In genomic region chr10:35447693-35448407, GRCh38 we compare ENCODE assay signal across 8 cellular contexts.
DNase-seq lines count a peak whose midpoint lies in the region; ATAC-seq lines count a peak whose summit lies in the region.

No MANE protein-coding gene starts in this region.

- H3K27ac Mint-ChIP-seq in activated T-cell treated with anti-CD3 and anti-CD28 coated beads, Interleukin-2, amount 50 U/mL, for 24 hours = peak overlapping the region; percentile 87

- peaks cover 21% of the 10 kb centered on the region for H3K9me3 Mint-ChIP-seq in activated T-cell treated with anti-CD3 and anti-CD28 coated beads, Interleukin-2, amount 50 U/mL, for 24 hours

- H3K27me3 Mint-ChIP-seq in activated T-cell treated with anti-CD3 and anti-CD28 coated beads, Interleukin-2, amount 50 U/mL, for 24 hours = no peaks in the 10 kb centered on the region

- no peak for ATAC-seq in HG03039 (IDR thresholded peaks at IDR 0.05; ENCODE audit: unreplicated experiment)

- H3K4me1 Mint-ChIP-seq in activated T-cell treated with anti-CD3 and anti-CD28 coated beads, Interleukin-2, amount 50 U/mL, for 24 hours (ENCODE audit: low read depth) = peaks cover 84% of the 10 kb centered on the region

- DNase-seq in activated T-cell treated with anti-CD3 and anti-CD28 coated beads, Interleukin-2, amount 50 U/mL, for 24 hours = no peak
- no peak for DNase-seq in activated T-cell treated with anti-CD3 and anti-CD28 coated beads for 4 hours
- peak; percentile 24 for DNase-seq in SK-N-DZ (ENCODE audit: low spot score)
- DNase-seq in dermis microvascular lymphatic vessel endothelial cell (ENCODE audit: low read depth in 2 of 2) = peak; percentile 55 to 74
- DNase-seq in myocyte (ENCODE audit: low read depth) = peak; percentile 86
- no peak for DNase-seq in Ammon's horn (ENCODE audit: low spot score)
- DNase-seq in GDM1 (lab: John Stamatoyannopoulos, UW) = no peak

- peaks cover 31% of the 10 kb centered on the region for H3K36me3 Mint-ChIP-seq in activated T-cell treated with anti-CD3 and anti-CD28 coated beads, Interleukin-2, amount 50 U/mL, for 24 hours (ENCODE audit: low read depth)

- H3K4me3 Mint-ChIP-seq in activated T-cell treated with anti-CD3 and anti-CD28 coated beads, Interleukin-2, amount 50 U/mL, for 24 hours = peak overlapping the region; percentile 10

Comparison
In these comparisons a context has a peak if more than half of its experiments do, and no peak if none do; other contexts are left out.
1. DNase-seq: peak in SK-N-DZ (single experiment), dermis microvascular lymphatic vessel endothelial cell (2 of 2) and myocyte (single experiment); none in activated T-cell treated with anti-CD3 and anti-CD28 coated beads, Interleukin-2, amount 50 U/mL, for 24 hours (single experiment), activated T-cell treated with anti-CD3 and anti-CD28 coated beads for 4 hours (single experiment), Ammon's horn (single experiment) and GDM1 (single experiment).